In genomic region chr17:50865868-50866260, GRCh38 we compare ENCODE assay signal across 8 cellular contexts. TPM values are rescaled to one million over a fixed set of nuclear protein-coding genes. Genes with fewer than 3 reads are reported as not detected.
A peak's percentile ranks its signal among the peaks of the same experiment; 100 is the strongest.
DNase-seq lines count a peak whose midpoint lies in the region; ATAC-seq, FAIRE-seq and TF ChIP-seq lines count a peak whose summit lies in the region.

No MANE protein-coding gene starts in this region.

- no peaks in the 10 kb centered on the region for H3K9me3 ChIP-seq in CD8-positive, alpha-beta memory T cell (ENCODE audit: low read length)

- no peak for FAIRE-seq in HTR-8/SVneo (lab: Jason Lieb, UNC)

- TF ChIP-seq CTCF in HFF-Myc (IDR thresholded peaks at IDR 0.05; ENCODE audit: low read depth, low read length, missing control alignments) (no peak), activated B cell treated with CpG ODN at 0.5 μM for 24 hours (IDR thresholded peaks at IDR 0.05) (no peak)

- intact Hi-C loops in activated B cell treated with CpG ODN at 0.5 μM for 24 hours (cut with micrococcal nuclease) (loop anchor here (1.0 to 5.0 kb wide), 11 partner anchors 14 to 394 kb away; partner anchors contain the start of genes ANKRD40, MBTD1, NME1 and NME2), posterior cingulate gyrus (cut with DNase I) (loop anchor here (2.0 to 10.0 kb wide), 3 partner anchors 53 to 189 kb away; no protein-coding TSS in a partner anchor)

- H3K36me3 ChIP-seq in CD8-positive, alpha-beta memory T cell (ENCODE audit: insufficient read depth, low read length): peaks cover 10% of the 10 kb centered on the region

- peaks cover 0 to 3% of the 10 kb centered on the region in 2 donors for H3K27me3 Mint-ChIP-seq in CD8-positive, alpha-beta memory T cell
- no peaks in the 10 kb centered on the region for H3K27me3 Mint-ChIP-seq in activated B cell treated with CpG ODN at 0.5 μM for 24 hours
- no peaks in the 10 kb centered on the region for H3K27me3 Mint-ChIP-seq in stimulated activated naive CD8-positive, alpha-beta T cell treated with anti-CD3 and anti-CD28 coated beads, Interleukin-15, amount 100 ng/mL, for 72 hours

- POLR2A ChIA-PET in CD8-positive, alpha-beta memory T cell (lab: Charles Lee): interaction anchor here (0.6 to 5.2 kb wide), 26 partner anchors 10 to 440 kb away, joined by 3 to 70 read pairs (median 6); partner anchors contain the start of genes ACSF2, ANKRD40, NME2 and SPAG9
- POLR2A ChIA-PET in activated B cell treated with CpG ODN at 0.5 μM for 24 hours (lab: Charles Lee): interaction anchor here (0.6 to 5.8 kb wide), 49 partner anchors 10 to 1119 kb away, joined by 3 to 205 read pairs (median 6); partner anchors contain the start of genes CACNA1G, KAT7, LUC7L3 and NME1

- ATAC-seq in activated B cell treated with CpG ODN at 0.5 μM for 24 hours (ENCODE audit: low read depth): no peak
- no peak for ATAC-seq in stimulated activated naive CD8-positive, alpha-beta T cell treated with anti-CD3 and anti-CD28 coated beads, Interleukin-15, amount 100 ng/mL, for 72 hours

- DNase-seq in CD8-positive, alpha-beta memory T cell: no peak
- DNase-seq in HFF-Myc (ENCODE audit: extremely low read depth, low read depth): no peak
- DNase-seq in activated B cell treated with CpG ODN at 0.5 μM for 24 hours: no peak
- DNase-seq in stimulated activated naive CD8-positive, alpha-beta T cell treated with anti-CD3 and anti-CD28 coated beads, Interleukin-15, amount 100 ng/mL, for 72 hours: no peak
- DNase-seq in HTR-8/SVneo (ENCODE audit: insufficient read length, low spot score): no peak
- no peak for DNase-seq in 8988T
- no peak for DNase-seq in posterior cingulate gyrus

- H3K4me1 Mint-ChIP-seq in CD8-positive, alpha-beta memory T cell: peaks cover 54 to 66% (median 62%) of the 10 kb centered on the region in 3 donors
- H3K4me1 Mint-ChIP-seq in activated B cell treated with CpG ODN at 0.5 μM for 24 hours: peaks cover 42% of the 10 kb centered on the region
- H3K4me1 Mint-ChIP-seq in stimulated activated naive CD8-positive, alpha-beta T cell treated with anti-CD3 and anti-CD28 coated beads, Interleukin-15, amount 100 ng/mL, for 72 hours: peaks cover 49% of the 10 kb centered on the region

- CTCF ChIA-PET in CD8-positive, alpha-beta memory T cell (lab: Charles Lee): interaction anchor here (0.8 to 3.6 kb wide), 14 partner anchors 10 to 287 kb away, joined by 3 to 38 read pairs (median 6); partner anchors contain the start of gene NME1
- CTCF ChIA-PET in activated B cell treated with CpG ODN at 0.5 μM for 24 hours (lab: Charles Lee): interaction anchor here (1.3 to 4.5 kb wide), 3 partner anchors 13 to 85 kb away, joined by 3 to 37 read pairs (median 3); no protein-coding TSS in a partner anchor

- peak overlapping the region in 7 of 8 donors; percentile 32 to 100 (median 77) for H3K27ac Mint-ChIP-seq in CD8-positive, alpha-beta memory T cell
- peak overlapping the region; percentile 73 for H3K27ac Mint-ChIP-seq in activated B cell treated with CpG ODN at 0.5 μM for 24 hours
- no peak overlapping the region for H3K27ac Mint-ChIP-seq in stimulated activated naive CD8-positive, alpha-beta T cell treated with anti-CD3 and anti-CD28 coated beads, Interleukin-15, amount 100 ng/mL, for 72 hours

- peaks cover 0 to 3% (median 0%) of the 10 kb centered on the region in 5 donors for H3K9me3 Mint-ChIP-seq in CD8-positive, alpha-beta memory T cell
- H3K9me3 Mint-ChIP-seq in activated B cell treated with CpG ODN at 0.5 μM for 24 hours: no peaks in the 10 kb centered on the region
- no peaks in the 10 kb centered on the region for H3K9me3 Mint-ChIP-seq in stimulated activated naive CD8-positive, alpha-beta T cell treated with anti-CD3 and anti-CD28 coated beads, Interleukin-15, amount 100 ng/mL, for 72 hours

- peaks cover 5 to 38% (median 17%) of the 10 kb centered on the region in 3 donors for H3K36me3 Mint-ChIP-seq in CD8-positive, alpha-beta memory T cell
- H3K36me3 Mint-ChIP-seq in activated B cell treated with CpG ODN at 0.5 μM for 24 hours (ENCODE audit: low read depth): peaks cover 33% of the 10 kb centered on the region

- H3K27me3 ChIP-seq in CD8-positive, alpha-beta memory T cell (ENCODE audit: insufficient read depth, low read length, poor library complexity, severe bottlenecking): no peaks in the 10 kb centered on the region

- peak overlapping the region; percentile 97 for H3K4me3 ChIP-seq in CD8-positive, alpha-beta memory T cell (ENCODE audit: low read length)
- peak overlapping the region; percentile 55 for H3K4me3 ChIP-seq in HFF-Myc (replicated peaks; ENCODE audit: low read depth, low read length)
- H3K4me3 ChIP-seq in iPS-11a (ENCODE audit: low read depth, low read length): peak overlapping the region; percentile 86

- peak overlapping the region; percentile 91 to 98 (median 95) for H3K4me3 Mint-ChIP-seq in CD8-positive, alpha-beta memory T cell
- peak overlapping the region; percentile 99 for H3K4me3 Mint-ChIP-seq in activated B cell treated with CpG ODN at 0.5 μM for 24 hours
- H3K4me3 Mint-ChIP-seq in stimulated activated naive CD8-positive, alpha-beta T cell treated with anti-CD3 and anti-CD28 coated beads, Interleukin-15, amount 100 ng/mL, for 72 hours: peak overlapping the region; percentile 97 to 100

- peaks cover 62% of the 10 kb centered on the region for H3K4me1 ChIP-seq in CD8-positive, alpha-beta memory T cell (ENCODE audit: insufficient read depth, low read length)

- H3K27ac ChIP-seq in CD8-positive, alpha-beta memory T cell (ENCODE audit: low read depth, low read length): peak overlapping the region; percentile 85

RNA-seq across cellular contexts. Expression of gene TOB1, which starts 0.3 kb away (rescaled TPM):
- 10 to 100 TPM; 32.6 to 34.5 TPM for total RNA-seq in CD8-positive, alpha-beta memory T cell
- polyA plus RNA-seq in CD8-positive, alpha-beta memory T cell: 53.4 TPM
- total RNA-seq in activated B cell treated with CpG ODN at 0.5 μM for 24 hours: 18.8 and 20.4 TPM in 2 replicates

RNA-seq across cellular contexts. Expression of gene WFIKKN2, which starts 30.5 kb away (rescaled TPM):
- total RNA-seq in CD8-positive, alpha-beta memory T cell: not detected
- polyA plus RNA-seq in CD8-positive, alpha-beta memory T cell: not detected
- total RNA-seq in activated B cell treated with CpG ODN at 0.5 μM for 24 hours: not detected in 2 replicates

Comparison
In these comparisons a context has a peak if more than half of its experiments do, and no peak if none do; other contexts are left out.
1. H3K27ac Mint-ChIP-seq: peak in CD8-positive, alpha-beta memory T cell (7 of 8) and activated B cell treated with CpG ODN at 0.5 μM for 24 hours (single experiment); none in stimulated activated naive CD8-positive, alpha-beta T cell treated with anti-CD3 and anti-CD28 coated beads, Interleukin-15, amount 100 ng/mL, for 72 hours (0 of 2).
2. Peak in every context shown above with its lines, with median percentiles within 50 percentile points of each other: H3K4me3 ChIP-seq and H3K4me3 Mint-ChIP-seq.